8 cellular contexts compared by ENCODE assay signal in genomic region chr6:45710304-45710821, GRCh38.
DNase-seq lines count a peak whose midpoint lies in the region; ATAC-seq and TF ChIP-seq lines count a peak whose summit lies in the region.

No MANE protein-coding gene starts in this region.

- 58% methylated on average over 5 of the region's 5 CpGs for WGBS in prostate gland

- H3K27ac ChIP-seq in prostate gland: no peak overlapping the region

- intact Hi-C loops in prostate gland (cut with DNase I): no loop called here

- H3K27ac Mint-ChIP-seq in T-helper 1 cell treated with Interleukin-12 subunit alpha and Interleukin-12 subunit beta and Interleukin-4 antibody, amounts not matched to agents 30 μg/mL and 1 μg/mL, for 36 hours: peak overlapping the region; percentile 69
- H3K27ac Mint-ChIP-seq in stimulated activated naive CD8-positive, alpha-beta T cell treated with anti-CD3 and anti-CD28 coated beads, Interleukin-15, Interleukin-2, amounts not matched to agents 100 ng/mL and 50 ng/mL, for 24 hours: no peak overlapping the region

- peak; percentile 66 for ATAC-seq in HG02973 (IDR thresholded peaks at IDR 0.05; ENCODE audit: unreplicated experiment)

- peaks cover 34% of the 10 kb centered on the region for H3K4me1 Mint-ChIP-seq in T-helper 1 cell treated with Interleukin-12 subunit alpha and Interleukin-12 subunit beta and Interleukin-4 antibody, amounts not matched to agents 30 μg/mL and 1 μg/mL, for 36 hours (ENCODE audit: low read depth)
- peaks cover 34% of the 10 kb centered on the region for H3K4me1 Mint-ChIP-seq in stimulated activated naive CD8-positive, alpha-beta T cell treated with anti-CD3 and anti-CD28 coated beads, Interleukin-15, Interleukin-2, amounts not matched to agents 100 ng/mL and 50 ng/mL, for 24 hours (ENCODE audit: low read depth)

- H3K4me1 ChIP-seq in prostate gland (replicated peaks): no peaks in the 10 kb centered on the region

- peak; percentile 39 for DNase-seq in GM19238 (ENCODE audit: insufficient read length, low spot score)
- DNase-seq in epithelial cell of esophagus (ENCODE audit: low read depth): peak; percentile 32
- no peak for DNase-seq in cortex of kidney (lab: John Stamatoyannopoulos, UW)
- no peak for DNase-seq in NCI-H226
- DNase-seq in prostate gland (ENCODE audit: low spot score): no peak

- H3K9me3 ChIP-seq in prostate gland: no peaks in the 10 kb centered on the region

- peaks cover 3% of the 10 kb centered on the region for H3K27me3 Mint-ChIP-seq in T-helper 1 cell treated with Interleukin-12 subunit alpha and Interleukin-12 subunit beta and Interleukin-4 antibody, amounts not matched to agents 30 μg/mL and 1 μg/mL, for 36 hours (ENCODE audit: low read depth)
- no peaks in the 10 kb centered on the region for H3K27me3 Mint-ChIP-seq in stimulated activated naive CD8-positive, alpha-beta T cell treated with anti-CD3 and anti-CD28 coated beads, Interleukin-15, Interleukin-2, amounts not matched to agents 100 ng/mL and 50 ng/mL, for 24 hours

- no peaks in the 10 kb centered on the region for H3K36me3 ChIP-seq in prostate gland

- no peaks in the 10 kb centered on the region for H3K27me3 ChIP-seq in prostate gland (replicated peaks; ENCODE audit: insufficient read depth)

- H3K9me3 Mint-ChIP-seq in T-helper 1 cell treated with Interleukin-12 subunit alpha and Interleukin-12 subunit beta and Interleukin-4 antibody, amounts not matched to agents 30 μg/mL and 1 μg/mL, for 36 hours: no peaks in the 10 kb centered on the region
- H3K9me3 Mint-ChIP-seq in stimulated activated naive CD8-positive, alpha-beta T cell treated with anti-CD3 and anti-CD28 coated beads, Interleukin-15, Interleukin-2, amounts not matched to agents 100 ng/mL and 50 ng/mL, for 24 hours: no peaks in the 10 kb centered on the region

- peaks cover 1% of the 10 kb centered on the region for H3K36me3 Mint-ChIP-seq in T-helper 1 cell treated with Interleukin-12 subunit alpha and Interleukin-12 subunit beta and Interleukin-4 antibody, amounts not matched to agents 30 μg/mL and 1 μg/mL, for 36 hours (ENCODE audit: low read depth)
- H3K36me3 Mint-ChIP-seq in stimulated activated naive CD8-positive, alpha-beta T cell treated with anti-CD3 and anti-CD28 coated beads, Interleukin-15, Interleukin-2, amounts not matched to agents 100 ng/mL and 50 ng/mL, for 24 hours (ENCODE audit: low read depth): no peaks in the 10 kb centered on the region

- TF ChIP-seq POLR2A in prostate gland (IDR thresholded peaks at IDR 0.05): no peak

- TF ChIP-seq CTCF in epithelial cell of esophagus (IDR thresholded peaks at IDR 0.05; ENCODE audit: insufficient read depth, low read depth, low read length, missing control alignments) (no peak), prostate gland (IDR thresholded peaks at IDR 0.05) (no peak)

- no peak overlapping the region for H3K4me3 ChIP-seq in epithelial cell of esophagus (ENCODE audit: low read length)
- no peak overlapping the region for H3K4me3 ChIP-seq in prostate gland

- peak overlapping the region; percentile 9 for H3K4me3 Mint-ChIP-seq in T-helper 1 cell treated with Interleukin-12 subunit alpha and Interleukin-12 subunit beta and Interleukin-4 antibody, amounts not matched to agents 30 μg/mL and 1 μg/mL, for 36 hours
- peak overlapping the region; percentile 55 for H3K4me3 Mint-ChIP-seq in stimulated activated naive CD8-positive, alpha-beta T cell treated with anti-CD3 and anti-CD28 coated beads, Interleukin-15, Interleukin-2, amounts not matched to agents 100 ng/mL and 50 ng/mL, for 24 hours

Comparison
In these comparisons a context has a peak if more than half of its experiments do, and no peak if none do; other contexts are left out.
1. DNase-seq: peak in GM19238 (single experiment) and epithelial cell of esophagus (single experiment); none in cortex of kidney (single experiment), NCI-H226 (single experiment) and prostate gland (single experiment).